In the genomic region with DNA sequence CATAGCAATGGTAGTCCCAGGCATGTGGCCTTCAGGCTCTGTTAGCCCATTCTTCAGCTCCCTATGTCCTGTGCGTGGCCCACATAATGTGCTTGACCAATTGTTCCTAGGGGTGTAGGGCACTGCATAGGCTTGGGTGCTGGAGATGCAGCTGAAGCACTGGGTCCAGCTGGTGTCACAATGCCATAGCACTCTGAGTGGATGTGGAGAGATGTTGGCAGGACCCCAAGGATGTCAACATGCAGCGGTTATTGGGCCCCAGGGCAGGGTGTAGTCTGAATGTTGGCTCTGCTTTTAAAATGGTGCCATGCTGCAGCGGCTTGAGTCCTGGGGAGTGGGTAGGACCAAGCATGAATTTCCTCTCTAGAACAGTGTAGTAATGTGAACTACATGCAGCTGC, we compare ENCODE assay signal across 15 cellular contexts.
A peak's percentile ranks its signal among the peaks of the same experiment; 100 is the strongest.
DNase-seq lines count a peak whose midpoint lies in the region; TF ChIP-seq lines count a peak whose summit lies in the region.
"Had no signal": no experiment of that assay in that cellular context is flagged by ENCODE, and none has a peak within 500 bp of the region (broad histone marks: within the 10 kb centered on the region; RNA-seq: fewer than 3 reads in every experiment).

No MANE protein-coding gene starts in this region.

- DNase-seq in NCI-H345 (lab: John Stamatoyannopoulos, UW) (peak; percentile 14), NCI-H345 treated with DMSO at 0.1 percent for 48 hours (lab: John Stamatoyannopoulos, UW; ENCODE audit: unreplicated experiment) (no peak), COLO668 (lab: John Stamatoyannopoulos, UW; ENCODE audit: unreplicated experiment) (peak; percentile 17), NCI-H2029 treated with DMSO at 0.1 percent for 48 hours (lab: John Stamatoyannopoulos, UW) (peak; percentile 93), nephron progenitor cell (no peak), inferior parietal cortex (ENCODE audit: extremely low spot score) (no peak), ascending aorta (ENCODE audit: low spot score in 2 of 2) (no peak)
- DNase-seq: IMR-90, NCI-H187, NCI-H2171, NCI-H526, PC-9, RPMI8226 had no signal

- no peak overlapping the region for H3K4me3 Mint-ChIP-seq in nephron progenitor cell
- H3K4me3 Mint-ChIP-seq: B cell had no signal

- H3K36me3 ChIP-seq in ascending aorta: no peaks in the 10 kb centered on the region

- TF ChIP-seq CTCF in nephron progenitor cell (IDR thresholded peaks at IDR 0.05) (no peak), ascending aorta (IDR thresholded peaks at IDR 0.05) (no peak)

- no peaks in the 10 kb centered on the region for H3K27me3 ChIP-seq in ascending aorta

- no peak overlapping the region for H3K4me3 ChIP-seq in ascending aorta
- H3K4me3 ChIP-seq: PC-9 had no signal

- H3K36me3 Mint-ChIP-seq in nephron progenitor cell (ENCODE audit: low read depth): peaks cover 66% of the 10 kb centered on the region

- intact Hi-C loops in ascending aorta (cut with DNase I): no loop called here

- peaks cover 0 to 8% of the 10 kb centered on the region in 2 donors for H3K9me3 ChIP-seq in ascending aorta

- H3K27ac ChIP-seq in ascending aorta: no peak overlapping the region
- H3K27ac ChIP-seq: KMS-11, PC-9 had no signal

- H3K27ac Mint-ChIP-seq in nephron progenitor cell: peak overlapping the region; percentile 94
- H3K27ac Mint-ChIP-seq: B cell had no signal

- H3K9me3 Mint-ChIP-seq in nephron progenitor cell: peaks cover 47% of the 10 kb centered on the region

- H3K4me1 ChIP-seq in ascending aorta: peaks cover 0 to 4% of the 10 kb centered on the region in 2 donors

- peaks cover 46% of the 10 kb centered on the region for H3K4me1 Mint-ChIP-seq in nephron progenitor cell

- H3K27me3 Mint-ChIP-seq in nephron progenitor cell (ENCODE audit: low read depth, poor library complexity): no peaks in the 10 kb centered on the region

Comparison
In these comparisons a context has a peak if more than half of its experiments do, and no peak if none do; other contexts are left out.
1. DNase-seq: peak in NCI-H345 (single experiment), COLO668 (single experiment) and NCI-H2029 treated with DMSO at 0.1 percent for 48 hours (single experiment); none in NCI-H345 treated with DMSO at 0.1 percent for 48 hours (single experiment), nephron progenitor cell (single experiment), inferior parietal cortex (single experiment) and ascending aorta (0 of 2).